ENCODE assay signal across 8 cellular contexts in genomic region chr3:143001034-143001368, GRCh38. TPM values are rescaled to one million over a fixed set of nuclear protein-coding genes. Genes with fewer than 3 reads are reported as not detected.
DNase-seq lines count a peak whose midpoint lies in the region; ATAC-seq lines count a peak whose summit lies in the region.

No MANE protein-coding gene starts in this region.

- no peaks in the 10 kb centered on the region for H3K27me3 ChIP-seq in rectal smooth muscle tissue (ENCODE audit: control insufficient read depth, insufficient read depth, low read length)

- intact Hi-C loops in Right ventricle myocardium inferior (cut with DNase I): loop anchor here (5.0 to 10.0 kb wide), 4 partner anchors 276 to 971 kb away; partner anchors contain the start of genes ATR, DIPK2A, PLS1 and TRPC1

- peak overlapping the region; percentile 88 for H3K4me3 ChIP-seq in rectal smooth muscle tissue (ENCODE audit: low read length)

- peak overlapping the region; percentile 74 for H3K9ac ChIP-seq in rectal smooth muscle tissue (ENCODE audit: low read length)

- DNase-seq in GDM1 (lab: John Stamatoyannopoulos, UW) (peak; percentile 81), Right ventricle myocardium inferior (ENCODE audit: missing footprints) (peak; percentile 76), SHP77 (lab: John Stamatoyannopoulos, UW) (no peak), cerebellum (ENCODE audit: low spot score) (no peak)

- peaks cover 10% of the 10 kb centered on the region for H3K4me1 ChIP-seq in rectal smooth muscle tissue (ENCODE audit: control insufficient read depth, insufficient read depth, low read length)

- ATAC-seq in GM19467 (IDR thresholded peaks at IDR 0.05; ENCODE audit: unreplicated experiment): peak; percentile 64
- ATAC-seq in HG03469 (IDR thresholded peaks at IDR 0.05; ENCODE audit: unreplicated experiment): peak; percentile 51
- peak; percentile 60 to 63 for ATAC-seq in activated CD4-positive, CD25-positive, alpha-beta regulatory T cell treated with anti-CD3 and anti-CD28 coated beads, Interleukin-2, amount 50 U/mL, for 24 hours
- peak; percentile 81 for ATAC-seq in Right ventricle myocardium inferior

- H3K27ac ChIP-seq in rectal smooth muscle tissue (ENCODE audit: low read depth, low read length): peak overlapping the region; percentile 85

- no peaks in the 10 kb centered on the region for H3K36me3 ChIP-seq in rectal smooth muscle tissue (ENCODE audit: control insufficient read depth, insufficient read depth, low read length)

RNA-seq across cellular contexts. Expression of gene U2SURP, which starts 0.4 kb away (rescaled TPM):
- total RNA-seq in Right ventricle myocardium inferior (41.9 TPM), cerebellum (159 TPM)

RNA-seq across cellular contexts. Expression of gene PAQR9, which starts 37.5 kb away (rescaled TPM):
- 13.7 TPM for total RNA-seq in Right ventricle myocardium inferior
- total RNA-seq in cerebellum: 1.4 TPM

Comparison
In these comparisons a context has a peak if more than half of its experiments do, and no peak if none do; other contexts are left out.
1. DNase-seq: peak in GDM1 (single experiment) and Right ventricle myocardium inferior (single experiment); none in SHP77 (0 of 2) and cerebellum (single experiment).
2. Peak in every context shown above with its lines, with median percentiles within 50 percentile points of each other: ATAC-seq.